ENCODE assay signal across 1 cellular context in the genomic region with DNA sequence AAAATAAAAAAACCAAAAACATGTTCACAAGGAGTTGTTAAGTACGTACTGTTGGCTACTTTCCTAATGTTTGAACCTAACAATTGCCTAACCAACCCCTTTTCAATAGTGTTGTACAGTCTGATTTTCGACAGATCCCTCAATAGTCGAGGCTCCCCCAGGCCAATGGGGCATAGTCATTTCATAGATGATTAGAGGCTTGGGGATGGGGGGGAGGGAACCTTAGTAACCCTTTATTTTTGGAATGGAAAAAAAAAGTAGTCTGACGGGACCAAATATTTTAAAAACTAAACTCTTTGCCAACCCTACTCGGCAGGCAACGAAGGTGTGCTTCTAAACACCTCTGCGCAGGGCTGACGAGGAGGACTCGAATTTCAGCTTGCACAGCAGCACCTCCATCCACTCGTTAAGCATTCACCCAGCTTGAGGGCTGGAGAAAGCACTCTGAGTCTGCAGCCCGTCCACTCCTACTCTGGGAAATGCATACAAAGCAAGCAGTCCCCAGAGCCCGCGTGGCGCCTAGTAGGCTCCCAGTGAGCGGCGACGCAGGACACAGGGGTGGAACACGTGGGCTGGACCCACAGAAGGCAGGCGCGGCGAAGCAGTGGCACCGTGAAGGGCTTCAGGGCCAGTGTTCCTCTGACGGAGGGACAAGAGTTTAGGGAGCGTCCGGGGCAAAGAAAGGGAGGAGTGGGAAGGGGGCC.
TF ChIP-seq lines count a peak whose summit lies in the region.

No MANE protein-coding gene starts in this region.

TF ChIP-seq in HepG2, 621 proteins besides CTCF, POLR2A, EP300 and RAD21 (continued from another document):
- no peak for TF ChIP-seq FOXP4 (CRISPR knock-in tag; IDR thresholded peaks at IDR 0.05)
- TF ChIP-seq ZKSCAN5 (CRISPR knock-in tag; IDR thresholded peaks at IDR 0.05) = no peak; the same call in 1 of the 2 replicates
- no peak for TF ChIP-seq ZSCAN25 (CRISPR knock-in tag; IDR thresholded peaks at IDR 0.05)
- TF ChIP-seq RXRB (CRISPR knock-in tag; IDR thresholded peaks at IDR 0.05; ENCODE audit: borderline replicate concordance) = no peak
- TF ChIP-seq KDM5A (IDR thresholded peaks at IDR 0.05; ENCODE audit: borderline replicate concordance, low read length) = 0 out of 2 replicates have a peak, but pooled peaks have one; percentile 0
- no peak for TF ChIP-seq ZNF17 (CRISPR knock-in tag; IDR thresholded peaks at IDR 0.05)
- no peak for TF ChIP-seq NAIF1 (CRISPR knock-in tag; IDR thresholded peaks at IDR 0.05; ENCODE audit: borderline replicate concordance)
- peak; percentile 18; the same call in 1 of the 2 replicates for TF ChIP-seq ZNF253 (CRISPR knock-in tag; IDR thresholded peaks at IDR 0.05; ENCODE audit: borderline replicate concordance)
- TF ChIP-seq REST (IDR thresholded peaks at IDR 0.05; ENCODE audit: borderline replicate concordance in 1 of 2, low read depth in 1 of 2, low read length in 2 of 2) = no peak
- TF ChIP-seq ZNF710 (CRISPR knock-in tag; IDR thresholded peaks at IDR 0.05; ENCODE audit: borderline replicate concordance) = no peak
- TF ChIP-seq CENPX (CRISPR knock-in tag; IDR thresholded peaks at IDR 0.05) = no peak
- no peak for TF ChIP-seq ZNF773 (CRISPR knock-in tag; IDR thresholded peaks at IDR 0.05; ENCODE audit: borderline replicate concordance)
- no peak for TF ChIP-seq PLSCR1 (CRISPR knock-in tag; IDR thresholded peaks at IDR 0.05; ENCODE audit: borderline replicate concordance)
- no peak; the same call in 1 of the 2 replicates for TF ChIP-seq ZSCAN29 (CRISPR knock-in tag; conservative IDR thresholded peaks at IDR 0.05)
- peak; percentile 45; the same call in 1 of the 2 replicates for TF ChIP-seq YEATS4 (CRISPR knock-in tag; IDR thresholded peaks at IDR 0.05; ENCODE audit: borderline replicate concordance)
- no peak for TF ChIP-seq CBFB (CRISPR knock-in tag; IDR thresholded peaks at IDR 0.05)
- TF ChIP-seq ZFYVE20 (CRISPR knock-in tag; IDR thresholded peaks at IDR 0.05; ENCODE audit: borderline replicate concordance, low read depth) = no peak
- TF ChIP-seq, protein P1, sequence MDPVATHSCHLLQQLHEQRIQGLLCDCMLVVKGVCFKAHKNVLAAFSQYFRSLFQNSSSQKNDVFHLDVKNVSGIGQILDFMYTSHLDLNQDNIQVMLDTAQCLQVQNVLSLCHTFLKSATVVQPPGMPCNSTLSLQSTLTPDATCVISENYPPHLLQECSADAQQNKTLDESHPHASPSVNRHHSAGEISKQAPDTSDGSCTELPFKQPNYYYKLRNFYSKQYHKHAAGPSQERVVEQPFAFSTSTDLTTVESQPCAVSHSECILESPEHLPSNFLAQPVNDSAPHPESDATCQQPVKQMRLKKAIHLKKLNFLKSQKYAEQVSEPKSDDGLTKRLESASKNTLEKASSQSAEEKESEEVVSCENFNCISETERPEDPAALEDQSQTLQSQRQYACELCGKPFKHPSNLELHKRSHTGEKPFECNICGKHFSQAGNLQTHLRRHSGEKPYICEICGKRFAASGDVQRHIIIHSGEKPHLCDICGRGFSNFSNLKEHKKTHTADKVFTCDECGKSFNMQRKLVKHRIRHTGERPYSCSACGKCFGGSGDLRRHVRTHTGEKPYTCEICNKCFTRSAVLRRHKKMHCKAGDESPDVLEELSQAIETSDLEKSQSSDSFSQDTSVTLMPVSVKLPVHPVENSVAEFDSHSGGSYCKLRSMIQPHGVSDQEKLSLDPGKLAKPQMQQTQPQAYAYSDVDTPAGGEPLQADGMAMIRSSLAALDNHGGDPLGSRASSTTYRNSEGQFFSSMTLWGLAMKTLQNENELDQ (CRISPR knock-in tag; IDR thresholded peaks at IDR 0.05; ENCODE audit: borderline replicate concordance) = no peak
- no peak for TF ChIP-seq MIER2 (CRISPR knock-in tag; IDR thresholded peaks at IDR 0.05)
- no peak for TF ChIP-seq CBX1 (IDR thresholded peaks at IDR 0.05; ENCODE audit: low read depth)
- TF ChIP-seq PHF21A (CRISPR knock-in tag; IDR thresholded peaks at IDR 0.05) = no peak
- TF ChIP-seq, protein P2, sequence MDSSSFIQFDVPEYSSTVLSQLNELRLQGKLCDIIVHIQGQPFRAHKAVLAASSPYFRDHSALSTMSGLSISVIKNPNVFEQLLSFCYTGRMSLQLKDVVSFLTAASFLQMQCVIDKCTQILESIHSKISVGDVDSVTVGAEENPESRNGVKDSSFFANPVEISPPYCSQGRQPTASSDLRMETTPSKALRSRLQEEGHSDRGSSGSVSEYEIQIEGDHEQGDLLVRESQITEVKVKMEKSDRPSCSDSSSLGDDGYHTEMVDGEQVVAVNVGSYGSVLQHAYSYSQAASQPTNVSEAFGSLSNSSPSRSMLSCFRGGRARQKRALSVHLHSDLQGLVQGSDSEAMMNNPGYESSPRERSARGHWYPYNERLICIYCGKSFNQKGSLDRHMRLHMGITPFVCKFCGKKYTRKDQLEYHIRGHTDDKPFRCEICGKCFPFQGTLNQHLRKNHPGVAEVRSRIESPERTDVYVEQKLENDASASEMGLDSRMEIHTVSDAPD (CRISPR knock-in tag; IDR thresholded peaks at IDR 0.05) = no peak
- TF ChIP-seq ARID4A (CRISPR knock-in tag; IDR thresholded peaks at IDR 0.05; ENCODE audit: borderline replicate concordance) = no peak; the same call in 1 of the 2 replicates
- TF ChIP-seq PRPF4 (IDR thresholded peaks at IDR 0.05; ENCODE audit: low read depth, low read length, poor library complexity, severe bottlenecking) = no peak
- no peak for TF ChIP-seq RFXANK (CRISPR knock-in tag; IDR thresholded peaks at IDR 0.05)
TF ChIP-seq in HepG2: peak in this region for 123.
